Comparison of ENCODE assay signal across 2 cellular contexts in genomic region chr2:228699400-228699799, GRCh38.
TF ChIP-seq lines count a peak whose summit lies in the region.

No MANE protein-coding gene starts in this region.

TF ChIP-seq in liver, 16 proteins besides CTCF, POLR2A, EP300 and RAD21 (continued from another document):
- TF ChIP-seq ATF3 (IDR thresholded peaks at IDR 0.05): no peak
- TF ChIP-seq FOXA2 (IDR thresholded peaks at IDR 0.05): no peak

TF ChIP-seq in HepG2, 621 proteins besides CTCF, POLR2A, EP300 and RAD21 (continued from another document):
- TF ChIP-seq THRA (CRISPR knock-in tag; IDR thresholded peaks at IDR 0.05; ENCODE audit: borderline replicate concordance): no peak
- TF ChIP-seq CBX2 (IDR thresholded peaks at IDR 0.05; ENCODE audit: low read depth, low read length): no peak
- TF ChIP-seq CBX2 (CRISPR knock-in tag; IDR thresholded peaks at IDR 0.05; ENCODE audit: low read depth): no peak
